In the genomic region with DNA sequence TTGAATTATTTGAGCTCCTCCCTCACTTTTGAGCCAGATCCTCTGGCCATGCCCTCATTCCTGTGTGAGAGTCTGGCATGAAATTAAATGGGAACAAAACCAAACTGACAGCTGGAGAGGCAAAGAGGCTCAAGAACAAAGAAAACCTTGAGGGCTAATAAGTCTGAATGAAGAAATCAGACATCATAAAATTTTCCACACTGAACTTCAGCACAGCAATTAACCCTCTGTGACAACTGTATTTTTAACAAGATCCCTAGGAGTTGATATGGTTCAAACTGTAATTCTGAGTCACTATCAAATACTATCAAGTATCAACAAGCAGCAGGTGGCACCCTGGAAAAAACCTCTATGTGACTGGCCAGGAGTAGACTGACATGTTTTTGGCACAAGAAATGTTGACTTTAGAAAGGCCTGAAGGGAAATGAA, we compare ENCODE assay signal across 10 cellular contexts.
DNase-seq lines count a peak whose midpoint lies in the region; ATAC-seq and TF ChIP-seq lines count a peak whose summit lies in the region.
"Had no signal": no experiment of that assay in that cellular context is flagged by ENCODE, and none has a peak within 500 bp of the region (broad histone marks: within the 10 kb centered on the region; RNA-seq: fewer than 3 reads in every experiment).

No MANE protein-coding gene starts in this region.

- no peaks in the 10 kb centered on the region for H3K9me3 Mint-ChIP-seq in Calu3 (ENCODE audit: low read depth, unreplicated experiment)

- peak; percentile 95 for ATAC-seq in sciatic nerve

- no peaks in the 10 kb centered on the region for H3K27me3 Mint-ChIP-seq in Calu3 (ENCODE audit: unreplicated experiment)

- POLR2A ChIA-PET in HEK293T (lab: Yijun Ruan, JAX) (no interaction called here), PC-9 (lab: Charles Lee; ENCODE audit: unreplicated experiment) (no interaction called here)

- no peak overlapping the region for H3K27ac Mint-ChIP-seq in Calu3 (ENCODE audit: unreplicated experiment)

- H3K27ac ChIP-seq in PC-9 (peak overlapping the region; percentile 15), hepatocyte (no peak overlapping the region), uterus (peak overlapping the region in 1 of 2 donors; percentile 43)
- H3K27ac ChIP-seq: neutrophil had no signal

- no peak overlapping the region for H3K4me3 Mint-ChIP-seq in Calu3 (ENCODE audit: low read depth, unreplicated experiment)

- 0 out of 2 replicates have a peak, but pooled peaks cover 8% of the 10 kb centered on the region for H3K36me3 ChIP-seq in PC-9 (ENCODE audit: low read depth)
- H3K36me3 ChIP-seq in hepatocyte (replicated peaks; ENCODE audit: insufficient read depth, low read depth): no peaks in the 10 kb centered on the region
- H3K36me3 ChIP-seq in uterus: no peaks in the 10 kb centered on the region

- intact Hi-C loops in PC-9 (cut with micrococcal nuclease; ENCODE audit: unreplicated experiment) (loop anchor here (5.0 kb wide), 1 partner anchor 216 kb away; no protein-coding TSS in a partner anchor), sciatic nerve (cut with DNase I) (no loop called here), Calu3 (cut with micrococcal nuclease; ENCODE audit: unreplicated experiment) (loop anchor here (5.0 kb wide), 1 partner anchor 216 kb away; no protein-coding TSS in a partner anchor), uterus (cut with DNase I; ENCODE audit: low total_unique reads) (no loop called here)

- H4K20me1 ChIP-seq in PC-9 (ENCODE audit: insufficient read depth) (no peaks in the 10 kb centered on the region), hepatocyte (ENCODE audit: insufficient read depth, poor library complexity, severe bottlenecking) (no peaks in the 10 kb centered on the region)

- BruUV-seq in PC-9 (replicated peaks; lab: Mats Ljungman, UMichigan) (no TSS peak), Calu3 (replicated peaks; lab: Mats Ljungman, UMichigan) (no TSS peak)

- peaks cover 17% of the 10 kb centered on the region for H3K4me1 Mint-ChIP-seq in Calu3 (ENCODE audit: low read depth, unreplicated experiment)

- peak overlapping the region; percentile 11 for H3K4me2 ChIP-seq in PC-9
- no peak overlapping the region for H3K4me2 ChIP-seq in hepatocyte

- H3F3A ChIP-seq in PC-9 (ENCODE audit: insufficient read depth, low read depth): peaks cover 13% of the 10 kb centered on the region

- H3K9me3 ChIP-seq in PC-9 (ENCODE audit: insufficient read depth, low read depth) (no peaks in the 10 kb centered on the region), hepatocyte (ENCODE audit: low read depth) (no peaks in the 10 kb centered on the region), uterus (no peaks in the 10 kb centered on the region)
- H3K9me3 ChIP-seq: neutrophil had no signal

- CTCF ChIA-PET in HEK293T (lab: Yijun Ruan, JAX) (no interaction called here), PC-9 (lab: Charles Lee) (no interaction called here), Calu3 (lab: Charles Lee) (no interaction called here)

- H2AFZ ChIP-seq in PC-9 (no peak overlapping the region), hepatocyte (no peak overlapping the region)

- H3K4me3 ChIP-seq in PC-9: no peak overlapping the region
- no peak overlapping the region for H3K4me3 ChIP-seq in fibroblast of pulmonary artery (replicated peaks; ENCODE audit: low read depth, low read length)
- H3K4me3 ChIP-seq in hepatocyte: no peak overlapping the region
- H3K4me3 ChIP-seq in uterus: no peak overlapping the region

- H3K27me3 ChIP-seq in PC-9 (ENCODE audit: insufficient read depth, low read depth) (no peaks in the 10 kb centered on the region), hepatocyte (no peaks in the 10 kb centered on the region), uterus (no peaks in the 10 kb centered on the region)
- H3K27me3 ChIP-seq: neutrophil had no signal

- no peak for TF ChIP-seq POLR2A in uterus (IDR thresholded peaks at IDR 0.05)

- peaks cover 7% of the 10 kb centered on the region for H3K36me3 Mint-ChIP-seq in Calu3 (ENCODE audit: insufficient read depth, unreplicated experiment)

- TF ChIP-seq CTCF in PC-9 (conservative IDR thresholded peaks at IDR 0.05): no peak
- TF ChIP-seq CTCF in fibroblast of pulmonary artery (IDR thresholded peaks at IDR 0.05; ENCODE audit: low read length, missing control alignments): no peak
- TF ChIP-seq CTCF in hepatocyte (IDR thresholded peaks at IDR 0.05; ENCODE audit: poor library complexity): no peak
- TF ChIP-seq CTCF in Calu3 (IDR thresholded peaks at IDR 0.05; ENCODE audit: unreplicated experiment): no peak
- TF ChIP-seq CTCF in uterus (IDR thresholded peaks at IDR 0.05): no peak

- DNase-seq in HEK293T (ENCODE audit: extremely low spot score) (no peak), PC-9 (peak; percentile 34 to 90), fibroblast of pulmonary artery (ENCODE audit: low read depth) (peak; percentile 63), sciatic nerve (ENCODE audit: low spot score) (no peak), hepatocyte (ENCODE audit: low spot score) (no peak), Calu3 (no peak), uterus (no peak)
- DNase-seq in activated naive CD4-positive, alpha-beta T cell treated with Interleukin-2 at 50 U/mL for 16 hours: no peak
- DNase-seq: activated gamma-delta T cell treated with Interleukin-2 at 50 U/mL for 16 hours had no signal

- H3K9me2 ChIP-seq in PC-9 (ENCODE audit: insufficient read depth) (no peaks in the 10 kb centered on the region), hepatocyte (replicated peaks; ENCODE audit: insufficient read depth) (no peaks in the 10 kb centered on the region)

- peaks cover 20% of the 10 kb centered on the region for H3K4me1 ChIP-seq in PC-9 (replicated peaks; ENCODE audit: insufficient read depth)
- H3K4me1 ChIP-seq in hepatocyte (ENCODE audit: insufficient read depth): peaks cover 12% of the 10 kb centered on the region
- no peaks in the 10 kb centered on the region for H3K4me1 ChIP-seq in uterus

- H3K79me2 ChIP-seq in PC-9 (ENCODE audit: low read depth) (no peaks in the 10 kb centered on the region), hepatocyte (no peaks in the 10 kb centered on the region)

TF ChIP-seq in HEK293T, 16 proteins besides CTCF, POLR2A, EP300 and RAD21:
- TF ChIP-seq, protein P1, sequence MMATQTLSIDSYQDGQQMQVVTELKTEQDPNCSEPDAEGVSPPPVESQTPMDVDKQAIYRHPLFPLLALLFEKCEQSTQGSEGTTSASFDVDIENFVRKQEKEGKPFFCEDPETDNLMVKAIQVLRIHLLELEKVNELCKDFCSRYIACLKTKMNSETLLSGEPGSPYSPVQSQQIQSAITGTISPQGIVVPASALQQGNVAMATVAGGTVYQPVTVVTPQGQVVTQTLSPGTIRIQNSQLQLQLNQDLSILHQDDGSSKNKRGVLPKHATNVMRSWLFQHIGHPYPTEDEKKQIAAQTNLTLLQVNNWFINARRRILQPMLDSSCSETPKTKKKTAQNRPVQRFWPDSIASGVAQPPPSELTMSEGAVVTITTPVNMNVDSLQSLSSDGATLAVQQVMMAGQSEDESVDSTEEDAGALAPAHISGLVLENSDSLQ (IDR thresholded peaks at IDR 0.05): peak; percentile 71
- TF ChIP-seq FOXA1 (IDR thresholded peaks at IDR 0.05) (no peak), HDGF (IDR thresholded peaks at IDR 0.05; ENCODE audit: borderline replicate concordance) (no peak)
TF ChIP-seq in HEK293T: peak in this region for 1.

Comparison
In these comparisons a context has a peak if more than half of its experiments do, and no peak if none do; other contexts are left out.
1. DNase-seq: peak in PC-9 (2 of 2) and fibroblast of pulmonary artery (single experiment); none in HEK293T (single experiment), sciatic nerve (single experiment), hepatocyte (single experiment), activated naive CD4-positive, alpha-beta T cell treated with Interleukin-2 at 50 U/mL for 16 hours (single experiment), Calu3 (single experiment) and uterus (0 of 2).
2. intact Hi-C loops: an anchor here in PC-9 (5.0 kb wide) and Calu3 (5.0 kb wide); none called in sciatic nerve and uterus.